In genomic region chr12:45522227-45522626, GRCh38 we compare ENCODE assay signal across 17 cellular contexts.
A peak's percentile ranks its signal among the peaks of the same experiment; 100 is the strongest.
DNase-seq lines count a peak whose midpoint lies in the region; ATAC-seq, FAIRE-seq and TF ChIP-seq lines count a peak whose summit lies in the region.
"Had no signal": no experiment of that assay in that cellular context is flagged by ENCODE, and none has a peak within 500 bp of the region (broad histone marks: within the 10 kb centered on the region; RNA-seq: fewer than 3 reads in every experiment).

No MANE protein-coding gene starts in this region.

- no peaks in the 10 kb centered on the region for H3K79me2 ChIP-seq in mammary epithelial cell (ENCODE audit: insufficient read depth, low read length)

- 64% methylated on average over 3 of the region's 3 CpGs for WGBS in mammary epithelial cell (ENCODE audit: low coverage, missing lambda C conversion rate)

- ATAC-seq in foreskin keratinocyte, result peak; percentile 65
- no peak for ATAC-seq in GM21515 (IDR thresholded peaks at IDR 0.05; ENCODE audit: unreplicated experiment)

- no peak overlapping the region for H3K4me2 ChIP-seq in mammary epithelial cell (ENCODE audit: insufficient read depth, low read depth, low read length)
- H3K4me2 ChIP-seq: BLaER1 treated with 17β-estradiol and CSF1 and Interleukin-3, amounts not matched to agents 10 nM and 100 nM had no signal

- no peaks in the 10 kb centered on the region for H3K36me3 ChIP-seq in mammary epithelial cell (ENCODE audit: insufficient read depth, low read length)
- H3K36me3 ChIP-seq in breast epithelium, result no peaks in the 10 kb centered on the region
- H3K36me3 ChIP-seq in bronchial epithelial cell (ENCODE audit: control insufficient read depth, insufficient read depth, low read length), result no peaks in the 10 kb centered on the region
- H3K36me3 ChIP-seq: BLaER1 treated with 17β-estradiol and CSF1 and Interleukin-3, amounts not matched to agents 10 nM and 100 nM had no signal

- CTCF ChIA-PET in mammary epithelial cell (lab: Charles Lee; ENCODE audit: low non-redundant PET), result no interaction called here

- BruUV-seq in mammary epithelial cell (replicated peaks; lab: Mats Ljungman, UMichigan), result no TSS peak

- dilution Hi-C loops in mammary epithelial cell (cut with HindIII; ENCODE audit: low sequenced_read_pairs), result no loop called here

- H3K4me1 ChIP-seq in mammary epithelial cell (ENCODE audit: insufficient read depth, low read length) (no peaks in the 10 kb centered on the region), breast epithelium (no peaks in the 10 kb centered on the region), foreskin keratinocyte (peaks cover 4% of the 10 kb centered on the region)

- H3K27me3 ChIP-seq in mammary epithelial cell (ENCODE audit: insufficient read depth, low read length), result no peaks in the 10 kb centered on the region
- H3K27me3 ChIP-seq in breast epithelium, result no peaks in the 10 kb centered on the region
- H3K27me3 ChIP-seq in bronchial epithelial cell (ENCODE audit: control insufficient read depth, insufficient read depth, low read length), result no peaks in the 10 kb centered on the region
- no peaks in the 10 kb centered on the region for H3K27me3 ChIP-seq in foreskin keratinocyte
- H3K27me3 ChIP-seq: BLaER1 treated with 17β-estradiol and CSF1 and Interleukin-3, amounts not matched to agents 10 nM and 100 nM had no signal

- H3K27ac ChIP-seq in mammary epithelial cell (ENCODE audit: insufficient read depth, low read depth, low read length) (no peak overlapping the region), breast epithelium (no peak overlapping the region), foreskin keratinocyte (peak overlapping the region; percentile 43)
- H3K27ac ChIP-seq: BLaER1 treated with 17β-estradiol and CSF1 and Interleukin-3, amounts not matched to agents 10 nM and 100 nM had no signal

- intact Hi-C loops in mammary epithelial cell (cut with micrococcal nuclease) (no loop called here), breast epithelium (cut with DNase I; ENCODE audit: low total_unique reads) (no loop called here)

- in situ Hi-C loops in mammary epithelial cell (cut with MboI; ENCODE audit: low sequenced_read_pairs in 2 of 2), result loop anchor here in 1 of 2 donors (25.0 kb wide), 1 partner anchor 360 kb away; no protein-coding TSS in a partner anchor

- H3K9ac ChIP-seq in mammary epithelial cell (ENCODE audit: insufficient read depth, low read length), result no peak overlapping the region
- H3K9ac ChIP-seq: BLaER1 treated with 17β-estradiol and CSF1 and Interleukin-3, amounts not matched to agents 10 nM and 100 nM had no signal

- H3K4me3 ChIP-seq in mammary epithelial cell (replicated peaks in 1 of 3; ENCODE audit: insufficient read depth in 1 of 3, low read depth in 2 of 3, low read length in 3 of 3), result no peak overlapping the region
- H3K4me3 ChIP-seq in breast epithelium, result no peak overlapping the region
- H3K4me3 ChIP-seq in bronchial epithelial cell (ENCODE audit: low read depth, low read length), result no peak overlapping the region
- H3K4me3 ChIP-seq: BLaER1 treated with 17β-estradiol and CSF1 and Interleukin-3, amounts not matched to agents 10 nM and 100 nM had no signal

- no peak overlapping the region for H2AFZ ChIP-seq in mammary epithelial cell (ENCODE audit: low read depth, low read length)

- no peak for FAIRE-seq in bronchial epithelial cell (lab: Jason Lieb, UNC)
- FAIRE-seq: GM12891, H54 had no signal

- DNase-seq in mammary epithelial cell (peak; percentile 14), breast epithelium (ENCODE audit: low spot score in 2 of 2) (no peak), bronchial epithelial cell (ENCODE audit: low read depth) (peak; percentile 21), foreskin keratinocyte (peak in 1 of 2 donors; percentile 53), dedifferentiated amniotic fluid mesenchymal stem cell (ENCODE audit: extremely low spot score) (no peak), SKM-1 (lab: John Stamatoyannopoulos, UW; ENCODE audit: unreplicated experiment) (no peak)
- DNase-seq in activated T-cell treated with anti-CD3 and anti-CD28 coated beads, Interleukin-2, amount 50 U/mL, for 1 hour, result no peak
- DNase-seq: 8988T; ACHN; Calu3; CD4-positive, CD25-positive, alpha-beta regulatory T cell; DMS 273 treated with DMSO at 0.1 percent for 48 hours; DMS79 had no signal

- no peaks in the 10 kb centered on the region for H3K9me3 ChIP-seq in mammary epithelial cell (replicated peaks; ENCODE audit: insufficient read depth, low read length)
- peaks cover 0 to 3% of the 10 kb centered on the region in 2 donors for H3K9me3 ChIP-seq in breast epithelium

- H4K20me1 ChIP-seq in mammary epithelial cell (ENCODE audit: insufficient read depth, low read length), result no peaks in the 10 kb centered on the region
- H4K20me1 ChIP-seq: BLaER1 treated with 17β-estradiol and CSF1 and Interleukin-3, amounts not matched to agents 10 nM and 100 nM had no signal

- TF ChIP-seq CTCF in mammary epithelial cell (conservative IDR thresholded peaks at IDR 0.05 in 1 of 2, IDR thresholded peaks at IDR 0.05 in 1 of 2; ENCODE audit: extremely low read depth in 1 of 2, insufficient read depth in 1 of 2, low read depth in 1 of 2, low read length in 2 of 2), result no peak
- no peak for TF ChIP-seq CTCF in breast epithelium (IDR thresholded peaks at IDR 0.05)
- TF ChIP-seq CTCF in bronchial epithelial cell (IDR thresholded peaks at IDR 0.05; ENCODE audit: insufficient read depth, low read length, severe bottlenecking), result no peak
- no peak for TF ChIP-seq CTCF in foreskin keratinocyte (conservative IDR thresholded peaks at IDR 0.05)

- no peak for TF ChIP-seq POLR2A in breast epithelium (IDR thresholded peaks at IDR 0.05)

Comparison
In these comparisons a context has a peak if more than half of its experiments do, and no peak if none do; other contexts are left out.
1. DNase-seq: peak in mammary epithelial cell (single experiment) and bronchial epithelial cell (single experiment); none in breast epithelium (0 of 2), activated T-cell treated with anti-CD3 and anti-CD28 coated beads, Interleukin-2, amount 50 U/mL, for 1 hour (single experiment), dedifferentiated amniotic fluid mesenchymal stem cell (single experiment) and SKM-1 (single experiment).